In genomic region chr17:45160505-45161287, GRCh38 we compare ENCODE assay signal across 8 cellular contexts. TPM values are rescaled to one million over a fixed set of nuclear protein-coding genes. Genes with fewer than 3 reads are reported as not detected.
DNase-seq lines count a peak whose midpoint lies in the region; ATAC-seq and TF ChIP-seq lines count a peak whose summit lies in the region.

No MANE protein-coding gene starts in this region.

- POLR2A ChIA-PET in PC-9 (lab: Charles Lee; ENCODE audit: unreplicated experiment), result interaction anchor here (0.6 to 3.5 kb wide), 8 partner anchors 8 to 285 kb away, joined by 3 to 100 read pairs (median 5); partner anchors contain the start of genes HEXIM1 and MAP3K14

- no peak for DNase-seq in AG09319 (ENCODE audit: extremely low read depth, low read depth)
- DNase-seq in PC-9, result peak; percentile 51
- peak; percentile 69 for DNase-seq in activated naive CD4-positive, alpha-beta T cell treated with Interleukin-2 at 50 U/mL for 16 hours
- peak; percentile 69 for DNase-seq in glomerular visceral epithelial cell (ENCODE audit: extremely low spot score)
- no peak for DNase-seq in osteocyte (ENCODE audit: extremely low spot score, unreplicated experiment)
- DNase-seq in aorta, result peak; percentile 80 to 89

- peaks cover 41% of the 10 kb centered on the region for H3K4me1 Mint-ChIP-seq in osteocyte (ENCODE audit: unreplicated experiment)

- H3K4me3 Mint-ChIP-seq in osteocyte (ENCODE audit: unreplicated experiment), result peak overlapping the region; percentile 99

- peak; percentile 9 for ATAC-seq in HG03378 (IDR thresholded peaks at IDR 0.05; ENCODE audit: unreplicated experiment)
- ATAC-seq in aorta (ENCODE audit: low FRiP score), result peak; percentile 85

- CTCF ChIA-PET in PC-9 (lab: Charles Lee), result interaction anchor here (0.6 to 1.7 kb wide), 6 partner anchors 9 to 446 kb away, joined by 3 to 11 read pairs (median 7); partner anchors contain the start of gene ACBD4

- peaks cover 62% of the 10 kb centered on the region for H3K79me2 ChIP-seq in PC-9 (ENCODE audit: low read depth)

- H3K9me2 ChIP-seq in PC-9 (ENCODE audit: insufficient read depth), result no peaks in the 10 kb centered on the region

- peak overlapping the region; percentile 31 for H2AFZ ChIP-seq in PC-9

- H3K4me3 ChIP-seq in PC-9, result peak overlapping the region; percentile 73
- peak overlapping the region; percentile 69 to 76 for H3K4me3 ChIP-seq in aorta (ENCODE audit: low read length in 2 of 2)

- H3K27me3 ChIP-seq in PC-9 (ENCODE audit: insufficient read depth, low read depth) (no peaks in the 10 kb centered on the region), aorta (ENCODE audit: control insufficient read depth in 1 of 2, insufficient read depth in 2 of 2, low read length in 1 of 2) (no peaks in the 10 kb centered on the region)

- H3K36me3 ChIP-seq in PC-9 (ENCODE audit: low read depth), result peaks cover 7% of the 10 kb centered on the region; the same call in 1 of the 2 replicates
- no peaks in the 10 kb centered on the region for H3K36me3 ChIP-seq in aorta (ENCODE audit: control insufficient read depth in 1 of 2, insufficient read depth in 2 of 2, low read length in 1 of 2)

- no peaks in the 10 kb centered on the region for H3K27me3 Mint-ChIP-seq in osteocyte (ENCODE audit: unreplicated experiment)

- H3K36me3 Mint-ChIP-seq in osteocyte (ENCODE audit: unreplicated experiment), result peaks cover 3% of the 10 kb centered on the region

- peak overlapping the region; percentile 92 for H3K4me2 ChIP-seq in PC-9

- WGBS in aorta, 2 donors, result 0% methylated on average over 47 of the region's 47 CpGs

- in situ Hi-C loops in GM18951 (cut with MboI; ENCODE audit: low sequenced_read_pairs, unreplicated experiment), result no loop called here

- H3F3A ChIP-seq in PC-9 (ENCODE audit: insufficient read depth, low read depth), result peaks cover 43% of the 10 kb centered on the region

- peak overlapping the region; percentile 99 for H3K27ac Mint-ChIP-seq in osteocyte (ENCODE audit: unreplicated experiment)

- BruUV-seq in PC-9 (replicated peaks; lab: Mats Ljungman, UMichigan), result TSS peak; percentile 54

- no peaks in the 10 kb centered on the region; the same call in 1 of the 2 replicates for H4K20me1 ChIP-seq in PC-9 (ENCODE audit: insufficient read depth)

- TF ChIP-seq POLR2A in GM18951 (IDR thresholded peaks at IDR 0.05; ENCODE audit: extremely low read depth, insufficient read depth, insufficient read length), result peak; percentile 21

- H3K9me3 Mint-ChIP-seq in osteocyte (ENCODE audit: unreplicated experiment), result no peaks in the 10 kb centered on the region

- H3K27ac ChIP-seq in PC-9 (peak overlapping the region; percentile 93), aorta (ENCODE audit: low read depth in 1 of 2, low read length in 2 of 2) (peak overlapping the region; percentile 78 to 95)

- TF ChIP-seq CTCF in AG09319 (IDR thresholded peaks at IDR 0.05; ENCODE audit: low read depth, low read length) (peak; percentile 13), PC-9 (conservative IDR thresholded peaks at IDR 0.05) (no peak; the same call in 1 of the 2 replicates), osteocyte (IDR thresholded peaks at IDR 0.05) (peak; percentile 23)

- intact Hi-C loops in PC-9 (cut with micrococcal nuclease; ENCODE audit: unreplicated experiment) (loop anchor here (1.0 kb wide), 2 partner anchors 11 to 12 kb away; partner anchors contain the start of gene HEXIM1), aorta (cut with DNase I) (loop anchor here in 1 of 2 donors (1.0 kb wide), 2 partner anchors 11 to 12 kb away; partner anchors contain the start of gene HEXIM1)

- H3K4me1 ChIP-seq in PC-9 (replicated peaks; ENCODE audit: insufficient read depth) (peaks cover 60% of the 10 kb centered on the region), aorta (ENCODE audit: control insufficient read depth in 1 of 2, insufficient read depth in 2 of 2, low read length in 2 of 2) (no peaks in the 10 kb centered on the region)

- no peaks in the 10 kb centered on the region for H3K9me3 ChIP-seq in PC-9 (ENCODE audit: insufficient read depth, low read depth)
- no peaks in the 10 kb centered on the region for H3K9me3 ChIP-seq in aorta (ENCODE audit: control insufficient read depth, low read length)

RNA-seq across cellular contexts. Expression of gene HEXIM2, which starts 1.0 kb away (rescaled TPM):
- 22.4 and 32.2 TPM in 2 replicates for total RNA-seq in PC-9 (2021)
- total RNA-seq in osteocyte, result 6.4 and 9.8 TPM in 2 replicates
- 1 to 10 TPM; 2.7 to 6.0 TPM for total RNA-seq in aorta
- 1 to 10 TPM; 4.4 to 10.0 TPM for polyA plus RNA-seq in aorta

RNA-seq across cellular contexts. Expression of gene HEXIM1, which starts 12.4 kb away (rescaled TPM):
- total RNA-seq in PC-9 (2021) (49.3 and 64.9 TPM in 2 replicates), osteocyte (42.0 and 44.5 TPM in 2 replicates), aorta (10 to 100 TPM; 48.7 to 64.0 TPM)
- 10 to 100 TPM; 40.8 to 62.6 TPM for polyA plus RNA-seq in aorta

RNA-seq across cellular contexts. Expression of gene ACBD4, which starts 25.2 kb away (rescaled TPM):
- total RNA-seq in PC-9 (2021) (14.6 and 19.5 TPM in 2 replicates), osteocyte (8.1 and 10.6 TPM in 2 replicates), aorta (10 to 100 TPM; 16.1 to 23.4 TPM)
- 10 to 100 TPM; 68.6 to 69.7 TPM for polyA plus RNA-seq in aorta

RNA-seq across cellular contexts. Expression of gene PLCD3, which starts 28.4 kb away (rescaled TPM):
- total RNA-seq in PC-9 (2021) (92.4 and 138 TPM in 2 replicates), osteocyte (92.3 and 111 TPM in 2 replicates), aorta (10 to 100 TPM; 94.6 to 97.4 TPM)
- polyA plus RNA-seq in aorta, result 10 to 100 TPM; 22.8 to 93.8 TPM

Comparison
In these comparisons a context has a peak if more than half of its experiments do, and no peak if none do; other contexts are left out.
1. DNase-seq: peak in PC-9 (2 of 2), activated naive CD4-positive, alpha-beta T cell treated with Interleukin-2 at 50 U/mL for 16 hours (single experiment), glomerular visceral epithelial cell (single experiment) and aorta (2 of 2); none in AG09319 (single experiment) and osteocyte (single experiment).